In genomic region chr9:30348904-30349303, GRCh38 we compare ENCODE assay signal across 18 cellular contexts.
DNase-seq lines count a peak whose midpoint lies in the region; ATAC-seq, FAIRE-seq and TF ChIP-seq lines count a peak whose summit lies in the region.
"Had no signal": no experiment of that assay in that cellular context is flagged by ENCODE, and none has a peak within 500 bp of the region (broad histone marks: within the 10 kb centered on the region; RNA-seq: fewer than 3 reads in every experiment).

No MANE protein-coding gene starts in this region.

- no peak for TF ChIP-seq CTCF in right lobe of liver (IDR thresholded peaks at IDR 0.05)
- no peak for TF ChIP-seq CTCF in HepG2 (CRISPR knock-in tag; IDR thresholded peaks at IDR 0.05)
- TF ChIP-seq CTCF in kidney (IDR thresholded peaks at IDR 0.05; ENCODE audit: borderline replicate concordance, extremely low read depth, insufficient read depth) = no peak
- TF ChIP-seq CTCF in testis (IDR thresholded peaks at IDR 0.05) = no peak

- no peaks in the 10 kb centered on the region for H4K20me1 ChIP-seq in HepG2 (ENCODE audit: insufficient read depth, low read length)
- H4K20me1 ChIP-seq: BLaER1 had no signal

- intact Hi-C loops in right lobe of liver (cut with DNase I) (no loop called here), HepG2 (cut with micrococcal nuclease; ENCODE audit: unreplicated experiment) (no loop called here), kidney (cut with DNase I) (no loop called here), testis (cut with DNase I; ENCODE audit: low total_unique reads) (no loop called here)

- FAIRE-seq in HepG2 (lab: Jason Lieb, UNC) = no peak
- no peak for FAIRE-seq in kidney (lab: Jason Lieb, UNC)
- FAIRE-seq: GM12892, HTR-8/SVneo had no signal

- H3K36me3 ChIP-seq in right lobe of liver (no peaks in the 10 kb centered on the region), HepG2 (replicated peaks in 1 of 2; ENCODE audit: control insufficient read depth in 1 of 2, insufficient read depth in 2 of 2, low read length in 2 of 2) (no peaks in the 10 kb centered on the region), kidney (ENCODE audit: control insufficient read depth in 1 of 2, insufficient read depth in 2 of 2, low read length in 2 of 2) (no peaks in the 10 kb centered on the region), testis (ENCODE audit: low read depth, missing control alignments) (no peaks in the 10 kb centered on the region)
- H3K36me3 ChIP-seq: BLaER1 had no signal

- 67% methylated on average over 4 of the region's 15 CpGs for WGBS in right lobe of liver (ENCODE audit: insufficient coverage, low coverage, low lambda C conversion rate, missing lambda C conversion rate)
- 11% methylated on average over 5 of the region's 15 CpGs for WGBS in HepG2 (ENCODE audit: low lambda C conversion rate)
- 65 to 81% methylated on average over 15 of the region's 15 CpGs for WGBS in testis, 2 donors

- H3K4me1 ChIP-seq in right lobe of liver (no peaks in the 10 kb centered on the region), HepG2 (ENCODE audit: insufficient read depth, low read length) (no peaks in the 10 kb centered on the region), kidney (ENCODE audit: control insufficient read depth in 1 of 2, insufficient read depth in 1 of 2, low read depth in 1 of 2, low read length in 2 of 2) (no peaks in the 10 kb centered on the region), testis (no peaks in the 10 kb centered on the region)
- H3K4me1 ChIP-seq: BLaER1, Caco-2 had no signal

- TF ChIP-seq POLR2A in right lobe of liver (IDR thresholded peaks at IDR 0.05) = no peak
- no peak for TF ChIP-seq POLR2A in HepG2 (IDR thresholded peaks at IDR 0.05; ENCODE audit: insufficient read depth in 1 of 2, low read depth in 2 of 2, low read length in 2 of 2)
- TF ChIP-seq POLR2A in testis (IDR thresholded peaks at IDR 0.05) = no peak

- TF ChIP-seq RAD21 in HepG2 (CRISPR knock-in tag; IDR thresholded peaks at IDR 0.05) = no peak

- H3K9ac ChIP-seq in HepG2 (ENCODE audit: insufficient read depth, low read depth, low read length) = no peak overlapping the region
- no peak overlapping the region for H3K9ac ChIP-seq in kidney (ENCODE audit: low read length in 2 of 2)
- H3K9ac ChIP-seq: BLaER1, GM23248 had no signal

- H3K27ac ChIP-seq in right lobe of liver = no peak overlapping the region
- H3K27ac ChIP-seq in HepG2 (ENCODE audit: extremely low read length, insufficient read depth, low read length) = no peak overlapping the region
- H3K27ac ChIP-seq in kidney (ENCODE audit: low read depth in 2 of 2, low read length in 2 of 2) = no peak overlapping the region
- no peak overlapping the region for H3K27ac ChIP-seq in testis
- H3K27ac ChIP-seq: BLaER1, GM23248 had no signal

- no peak overlapping the region for H3K4me2 ChIP-seq in HepG2 (ENCODE audit: low read depth, low read length)
- H3K4me2 ChIP-seq: BLaER1 had no signal

- CTCF ChIA-PET in HepG2 (lab: Yijun Ruan, JAX; ENCODE audit: low intra/inter-chr PET ratio, low total read pairs) = no interaction called here

- no peak overlapping the region for H3K4me3 ChIP-seq in right lobe of liver
- H3K4me3 ChIP-seq in HepG2 (replicated peaks in 1 of 3; ENCODE audit: insufficient read depth in 1 of 3, low read depth in 2 of 3, low read length in 3 of 3) = no peak overlapping the region
- H3K4me3 ChIP-seq in kidney (ENCODE audit: low read length in 2 of 2) = no peak overlapping the region
- peak overlapping the region; percentile 15 to 33 for H3K4me3 ChIP-seq in testis
- H3K4me3 ChIP-seq: BLaER1, GM23248 had no signal

- no TSS peak for BruUV-seq in HepG2 (replicated peaks; lab: Mats Ljungman, UMichigan)

- H3K9me3 ChIP-seq in right lobe of liver = no peaks in the 10 kb centered on the region
- H3K9me3 ChIP-seq in HepG2 (ENCODE audit: low read length) = no peaks in the 10 kb centered on the region
- H3K9me3 ChIP-seq in kidney (ENCODE audit: control insufficient read depth in 1 of 2, low read length in 2 of 2) = no peaks in the 10 kb centered on the region
- H3K9me3 ChIP-seq in testis = no peaks in the 10 kb centered on the region
- H3K9me3 ChIP-seq: BLaER1, Caco-2 had no signal

- TF ChIP-seq EP300 in HepG2 (IDR thresholded peaks at IDR 0.05; ENCODE audit: low read depth in 2 of 2, low read length in 2 of 2) (no peak), HepG2 (CRISPR knock-in tag; IDR thresholded peaks at IDR 0.05; ENCODE audit: borderline replicate concordance) (no peak)

- POLR2A ChIA-PET in HepG2 (lab: Yijun Ruan, JAX) = no interaction called here

- ATAC-seq in right lobe of liver (no peak), HepG2 (no peak; the same call in 2 of the 3 replicates)
- ATAC-seq: HCT116 had no signal

- H3K27me3 ChIP-seq in right lobe of liver (no peaks in the 10 kb centered on the region), HepG2 (ENCODE audit: control insufficient read depth in 1 of 2, insufficient read depth in 2 of 2, low read length in 2 of 2) (no peaks in the 10 kb centered on the region), testis (no peaks in the 10 kb centered on the region)
- H3K27me3 ChIP-seq: BLaER1 had no signal

- peak in 2 of 3 donors; percentile 32 to 33 for DNase-seq in right lobe of liver
- no peak for DNase-seq in HepG2 (ENCODE audit: low spot score)
- peak; percentile 64 for DNase-seq in kidney
- DNase-seq in testis = peak; percentile 13
- DNase-seq in HCEC 1CT = no peak
- DNase-seq in foreskin melanocyte = no peak
- no peak for DNase-seq in NCI-H146 treated with DMSO at 0.1 percent for 48 hours (lab: John Stamatoyannopoulos, UW; ENCODE audit: unreplicated experiment)
- DNase-seq: 8988T; AML-193; Caco-2; CD8-positive, alpha-beta memory T cell; DND-41; GDM1; GM23248 had no signal

- in situ Hi-C loops in HepG2 (cut with HindIII; ENCODE audit: extremely low pct_ligation_motif_present, low pct_unique_long_range_greater_than_20kb) = no loop called here

- no peaks in the 10 kb centered on the region for H3K79me2 ChIP-seq in HepG2 (ENCODE audit: insufficient read depth, low read length)

- H2AFZ ChIP-seq in HepG2 (ENCODE audit: low read length) = no peak overlapping the region
- H2AFZ ChIP-seq: GM23248 had no signal

TF ChIP-seq in HepG2, 621 proteins besides CTCF, POLR2A, EP300 and RAD21:
- no peak for TF ChIP-seq ZNF331 (CRISPR knock-in tag; IDR thresholded peaks at IDR 0.05)
- no peak for TF ChIP-seq PLRG1 (conservative IDR thresholded peaks at IDR 0.05)
- TF ChIP-seq ZNF180 (CRISPR knock-in tag; IDR thresholded peaks at IDR 0.05; ENCODE audit: borderline replicate concordance, low read depth) = no peak
- TF ChIP-seq ZNF589 (CRISPR knock-in tag; conservative IDR thresholded peaks at IDR 0.05) = no peak
- TF ChIP-seq HNF4A (CRISPR knock-in tag; IDR thresholded peaks at IDR 0.05) = no peak
- TF ChIP-seq NCOR1 (IDR thresholded peaks at IDR 0.05; ENCODE audit: borderline replicate concordance, low read length) = no peak
- TF ChIP-seq ZNF775 (CRISPR knock-in tag; IDR thresholded peaks at IDR 0.05; ENCODE audit: borderline replicate concordance) = no peak
- no peak for TF ChIP-seq ZNF543 (CRISPR knock-in tag; IDR thresholded peaks at IDR 0.05)
- TF ChIP-seq KMT2B (CRISPR knock-in tag; IDR thresholded peaks at IDR 0.05) = no peak
- TF ChIP-seq ZFP82 (CRISPR knock-in tag; IDR thresholded peaks at IDR 0.05; ENCODE audit: borderline replicate concordance) = no peak

Comparison
In these comparisons a context has a peak if more than half of its experiments do, and no peak if none do; other contexts are left out.
1. DNase-seq: peak in right lobe of liver (2 of 3), kidney (single experiment) and testis (single experiment); none in HepG2 (single experiment), HCEC 1CT (single experiment), foreskin melanocyte (single experiment) and NCI-H146 treated with DMSO at 0.1 percent for 48 hours (single experiment).
2. H3K4me3 ChIP-seq: peak in testis (2 of 2); none in right lobe of liver (0 of 3), HepG2 (0 of 3) and kidney (0 of 2).